ENCODE assay signal across 1 cellular context in genomic region chr3:170749765-170750477, GRCh38.
TF ChIP-seq lines count a peak whose summit lies in the region.

No MANE protein-coding gene starts in this region.

TF ChIP-seq in K562, 482 proteins besides CTCF, POLR2A, EP300 and RAD21 (continued from another document and continues in another):
- TF ChIP-seq RCOR1 (IDR thresholded peaks at IDR 0.05; ENCODE audit: borderline replicate concordance in 1 of 2, low read depth in 2 of 2, low read length in 2 of 2) (0 out of 4 replicates have a peak, but pooled peaks of 1 of the 2 experiments have one; percentile 49), E2F4 (CRISPR knock-in tag; IDR thresholded peaks at IDR 0.05; ENCODE audit: low read depth) (no peak), ZNF551 (CRISPR knock-in tag; IDR thresholded peaks at IDR 0.05) (no peak), ZNF280B (CRISPR knock-in tag; IDR thresholded peaks at IDR 0.05) (no peak), TRIM25 (IDR thresholded peaks at IDR 0.05; ENCODE audit: borderline replicate concordance) (no peak), TBL1XR1 (IDR thresholded peaks at IDR 0.05; ENCODE audit: low read length in 2 of 2) (0 out of 4 replicates have a peak, but pooled peaks of 1 of the 2 experiments have one; percentile 15), MYC (IDR thresholded peaks at IDR 0.05; ENCODE audit: low read depth, low read length) (no peak), MYC (CRISPR knock-in tag; IDR thresholded peaks at IDR 0.05; ENCODE audit: borderline replicate concordance, low read depth) (no peak), ZBTB1 (CRISPR knock-in tag; IDR thresholded peaks at IDR 0.05; ENCODE audit: borderline replicate concordance, low read depth) (no peak), ZNF699 (CRISPR knock-in tag; IDR thresholded peaks at IDR 0.05; ENCODE audit: insufficient replicate concordance) (no peak), FOXA1 (IDR thresholded peaks at IDR 0.05; ENCODE audit: borderline replicate concordance) (no peak), PBX2 (CRISPR knock-in tag; IDR thresholded peaks at IDR 0.05; ENCODE audit: low read depth) (no peak), PBX2 (tag; conservative IDR thresholded peaks at IDR 0.05; ENCODE audit: low read depth) (peak; percentile 71; the same call in 1 of the 2 replicates), TAF15 (IDR thresholded peaks at IDR 0.05; ENCODE audit: low read depth, low read length) (no peak), MED1 (CRISPR knock-in tag; IDR thresholded peaks at IDR 0.05; ENCODE audit: borderline replicate concordance) (no peak), PYGO2 (tag; IDR thresholded peaks at IDR 0.05) (no peak), ZNF217 (CRISPR knock-in tag; IDR thresholded peaks at IDR 0.05) (no peak), ATF3 (IDR thresholded peaks at IDR 0.05) (peak; percentile 32; the same call in 1 of the 2 replicates), ATF3 (CRISPR knock-in tag; conservative IDR thresholded peaks at IDR 0.05) (no peak), MAZ (CRISPR knock-in tag; conservative IDR thresholded peaks at IDR 0.05 in 1 of 2, IDR thresholded peaks at IDR 0.05 in 1 of 2) (no peak), NBN (IDR thresholded peaks at IDR 0.05; ENCODE audit: low read depth) (no peak), FOS (IDR thresholded peaks at IDR 0.05; ENCODE audit: extremely low read depth, insufficient read length) (no peak), ZNF583 (CRISPR knock-in tag; IDR thresholded peaks at IDR 0.05) (no peak), RAD51 (IDR thresholded peaks at IDR 0.05; ENCODE audit: borderline replicate concordance, low read depth) (no peak), DNMT1 (IDR thresholded peaks at IDR 0.05) (no peak), OTX1 (CRISPR knock-in tag; IDR thresholded peaks at IDR 0.05) (no peak), MECOM (CRISPR knock-in tag; IDR thresholded peaks at IDR 0.05) (peak; percentile 60; the same call in 1 of the 2 replicates), DEAF1 (CRISPR knock-in tag; IDR thresholded peaks at IDR 0.05) (no peak), HMGN3 (IDR thresholded peaks at IDR 0.05; ENCODE audit: borderline replicate concordance, extremely low read depth, insufficient read length, low read depth, low read length) (no peak), GTF3C2 (IDR thresholded peaks at IDR 0.05; ENCODE audit: borderline replicate concordance, extremely low read depth, insufficient read length) (no peak), SOX6 (IDR thresholded peaks at IDR 0.05) (peak; percentile 84), XRCC3 (IDR thresholded peaks at IDR 0.05) (no peak), MTA2 (IDR thresholded peaks at IDR 0.05; ENCODE audit: low read depth) (no peak), ZNF143 (CRISPR knock-in tag; IDR thresholded peaks at IDR 0.05) (no peak), FOSL1 (tag; conservative IDR thresholded peaks at IDR 0.05) (peak; percentile 72), ZNF347 (CRISPR knock-in tag; IDR thresholded peaks at IDR 0.05; ENCODE audit: low read depth) (no peak), TAL1 (IDR thresholded peaks at IDR 0.05) (0 out of 2 replicates have a peak, but pooled peaks have one; percentile 24), ARID4B (CRISPR knock-in tag; IDR thresholded peaks at IDR 0.05) (no peak), REST (CRISPR knock-in tag; IDR thresholded peaks at IDR 0.05; ENCODE audit: low read depth) (no peak), RFX1 (IDR thresholded peaks at IDR 0.05) (no peak), ZNF57 (CRISPR knock-in tag; IDR thresholded peaks at IDR 0.05) (no peak), L3MBTL2 (IDR thresholded peaks at IDR 0.05) (peak; percentile 66), DACH1 (IDR thresholded peaks at IDR 0.05; ENCODE audit: partially characterized antibody) (no peak)
